Comparison of ENCODE assay signal across 1 cellular context in the genomic region with DNA sequence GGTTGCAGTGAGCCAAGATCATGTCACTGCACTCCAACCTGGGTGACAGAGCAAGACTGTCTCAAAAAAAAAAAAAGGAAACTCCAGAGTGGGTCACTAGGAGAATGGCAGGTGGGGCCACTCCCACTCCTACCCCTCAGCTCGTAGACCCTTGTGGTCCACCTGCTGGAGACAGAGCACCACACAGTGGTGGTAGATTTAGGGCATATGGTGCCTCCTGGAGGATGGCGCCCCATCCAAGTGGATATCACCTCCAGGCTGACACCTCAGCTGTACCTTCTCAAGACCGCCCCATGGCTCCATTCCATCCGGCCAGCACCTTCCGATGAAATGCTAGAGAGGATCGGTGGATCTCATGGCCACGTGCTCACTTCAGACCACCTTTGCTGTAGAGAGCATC.
TF ChIP-seq lines count a peak whose summit lies in the region.

No MANE protein-coding gene starts in this region.

TF ChIP-seq in IMR-90, 13 proteins besides CTCF, POLR2A, EP300 and RAD21:
- TF ChIP-seq SMC3 (IDR thresholded peaks at IDR 0.05; ENCODE audit: low read depth, low read length) (no peak), NFE2L2 (IDR thresholded peaks at IDR 0.05; ENCODE audit: low read depth, low read length) (no peak), MAZ (IDR thresholded peaks at IDR 0.05; ENCODE audit: borderline replicate concordance, low read depth, low read length) (no peak), CHD1 (IDR thresholded peaks at IDR 0.05; ENCODE audit: low read depth, low read length) (no peak), MAFK (IDR thresholded peaks at IDR 0.05; ENCODE audit: low read depth, low read length) (no peak), RCOR1 (IDR thresholded peaks at IDR 0.05; ENCODE audit: insufficient replicate concordance, low read length) (no peak), CEBPB (IDR thresholded peaks at IDR 0.05; ENCODE audit: low read depth, low read length) (no peak), FOS (IDR thresholded peaks at IDR 0.05; ENCODE audit: low read depth, low read length) (no peak), MXI1 (IDR thresholded peaks at IDR 0.05; ENCODE audit: borderline replicate concordance, low read depth, low read length) (no peak)
